ENCODE assay signal across 8 cellular contexts in the genomic region with DNA sequence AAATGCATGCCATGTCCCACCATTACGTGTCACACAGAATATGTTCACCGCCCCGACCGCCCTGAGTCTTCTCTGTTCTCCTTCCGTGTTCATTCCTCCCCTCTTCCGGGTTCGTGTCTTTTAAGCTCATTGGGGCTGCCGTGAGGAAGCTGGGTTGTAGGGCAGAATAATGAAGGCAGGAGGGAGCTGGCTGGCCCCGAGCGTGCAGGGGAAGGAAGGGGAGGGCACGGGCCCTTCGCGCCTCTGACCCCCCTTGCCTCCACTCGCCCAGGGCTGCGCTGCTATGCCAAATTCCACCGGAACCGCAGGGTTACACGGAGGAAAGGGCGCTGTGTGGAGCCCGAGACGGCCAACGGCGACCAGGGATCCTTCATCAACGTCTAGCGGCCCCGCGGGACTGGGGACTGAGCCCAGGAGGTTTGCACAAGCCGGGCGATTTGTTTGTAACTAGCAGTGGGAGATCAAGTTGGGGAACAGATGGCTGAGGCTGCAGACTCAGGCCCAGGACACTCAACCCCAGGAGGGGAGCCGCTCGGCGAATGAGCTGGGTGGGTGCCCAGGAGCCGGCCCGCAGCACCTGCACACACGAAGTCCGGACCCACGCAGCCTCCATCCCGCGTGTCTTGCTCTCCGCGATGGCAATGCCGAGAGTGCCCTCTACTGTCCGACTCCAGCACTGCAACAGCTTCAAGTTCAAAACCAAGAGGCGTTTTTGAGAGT. TPM values are rescaled to one million over a fixed set of nuclear protein-coding genes. Genes with fewer than 3 reads are reported as not detected.
DNase-seq lines count a peak whose midpoint lies in the region; ATAC-seq and TF ChIP-seq lines count a peak whose summit lies in the region.

No MANE protein-coding gene starts in this region.

- intact Hi-C loops in CD8-positive, alpha-beta T cell (cut with DNase I, micrococcal nuclease) = loop anchor here (1.0 to 10.0 kb wide), 12 partner anchors 11 to 682 kb away; partner anchors contain the start of genes FBXO6 (in 2 of the 2), MAD2L2 (in 2 of the 2), AGTRAP (in 1 of the 2) and DISP3 (in 1 of the 2)
- intact Hi-C loops in left colon (cut with DNase I, micrococcal nuclease) = loop anchor here in 1 of 2 donors (5.0 kb wide), 1 partner anchor 62 kb away; no protein-coding TSS in a partner anchor

- peak overlapping the region; percentile 91 for H3K27ac Mint-ChIP-seq in CD8-positive, alpha-beta T cell
- no peak overlapping the region for H3K27ac Mint-ChIP-seq in H9

- CTCF ChIA-PET in CD8-positive, alpha-beta T cell (lab: Charles Lee) = interaction anchor here (0.6 to 5.9 kb wide), 31 partner anchors 10 to 682 kb away, joined by 3 to 69 read pairs (median 6); partner anchors contain the start of genes FBXO2, FBXO6 and MAD2L2

- H3K36me3 Mint-ChIP-seq in CD8-positive, alpha-beta T cell = no peaks in the 10 kb centered on the region
- H3K36me3 Mint-ChIP-seq in H9 (ENCODE audit: insufficient read depth in 1 of 3, low read depth in 3 of 3) = peaks cover 0 to 27% (median 2%) of the 10 kb centered on the region in 3 experiments; a peak in 3 of 7 replicates

- no peaks in the 10 kb centered on the region for H3K79me2 ChIP-seq in H9 (ENCODE audit: insufficient read depth, low read length)

- H3K4me2 ChIP-seq in H9 (ENCODE audit: insufficient read depth, insufficient read length, low read length) = peak overlapping the region; percentile 16

- H4K8ac ChIP-seq in H9 (replicated peaks; ENCODE audit: insufficient read length, low read depth, low read length) = no peak overlapping the region

- no peak overlapping the region for H3K14ac ChIP-seq in H9 (ENCODE audit: insufficient read depth, low read length)

- DNase-seq in CD8-positive, alpha-beta T cell = peak; percentile 73 to 94 (median 85)
- DNase-seq in H9 (peak; percentile 67), NCI-H226 (peak; percentile 7), cerebellar cortex (ENCODE audit: low spot score) (peak; percentile 89), left colon (peak; percentile 72 to 91), cortex of kidney (lab: John Stamatoyannopoulos, UW) (no peak)
- DNase-seq in activated CD4-positive, alpha-beta T cell treated with anti-CD3 and anti-CD28 coated beads for 1 hour = peak; percentile 78
- peak; percentile 82 to 88 for DNase-seq in stimulated activated CD4-positive, alpha-beta T cell treated with anti-CD3 and anti-CD28 coated beads, Interleukin-1b, Interleukin-23, amount 100 ng/mL, for 4 hours (ENCODE audit: low read depth in 2 of 2)

- peak overlapping the region; percentile 66 for H3K4me3 ChIP-seq in CD8-positive, alpha-beta T cell (ENCODE audit: low read depth, low read length)

- H3K23ac ChIP-seq in H9 (ENCODE audit: insufficient read length, low read depth, low read length) = no peak overlapping the region

- no peak overlapping the region for H3T11ph ChIP-seq in H9 (ENCODE audit: low read length)

- H2BK20ac ChIP-seq in H9 (ENCODE audit: low read depth, low read length, poor library complexity, severe bottlenecking) = no peak overlapping the region

- peaks cover 13% of the 10 kb centered on the region for H3K4me1 Mint-ChIP-seq in CD8-positive, alpha-beta T cell (ENCODE audit: low read depth)
- H3K4me1 Mint-ChIP-seq in H9 = peaks cover 3 to 8% of the 10 kb centered on the region in 2 experiments

- no peak overlapping the region for H2BK12ac ChIP-seq in H9 (ENCODE audit: insufficient read length, low read depth, low read length)

- H2AK5ac ChIP-seq in H9 (ENCODE audit: insufficient read length, low read length) = no peak overlapping the region

- TF ChIP-seq CTCF in CD8-positive, alpha-beta T cell (IDR thresholded peaks at IDR 0.05) = peak; percentile 96
- TF ChIP-seq CTCF in H9 (conservative IDR thresholded peaks at IDR 0.05) = peak; percentile 99

- H2AFZ ChIP-seq in H9 (ENCODE audit: low read length) = no peak overlapping the region

- no peaks in the 10 kb centered on the region for H3K79me1 ChIP-seq in H9 (ENCODE audit: insufficient read depth, low read depth, low read length, poor library complexity, severe bottlenecking)

- no peak overlapping the region for H3K9ac ChIP-seq in H9 (ENCODE audit: extremely low read depth, insufficient read length, low read length)

- H3K36me3 ChIP-seq in CD8-positive, alpha-beta T cell (ENCODE audit: insufficient read depth, low read length) = no peaks in the 10 kb centered on the region

- H3K4me1 ChIP-seq in CD8-positive, alpha-beta T cell (ENCODE audit: insufficient read depth, low read length) = peaks cover 15% of the 10 kb centered on the region
- no peaks in the 10 kb centered on the region for H3K4me1 ChIP-seq in H9 (ENCODE audit: insufficient read depth, low read length)

- H3K4me3 Mint-ChIP-seq in CD8-positive, alpha-beta T cell = peak overlapping the region; percentile 88
- peak overlapping the region; percentile 32 to 44; a peak in 2 of 5 replicates for H3K4me3 Mint-ChIP-seq in H9

- H2BK15ac ChIP-seq in H9 (ENCODE audit: low read depth, low read length) = no peak overlapping the region

- POLR2A ChIA-PET in CD8-positive, alpha-beta T cell (lab: Charles Lee) = interaction anchor here (0.6 to 3.0 kb wide), 19 partner anchors 9 to 813 kb away, joined by 3 to 62 read pairs (median 4); partner anchors contain the start of genes AGTRAP, FBXO2, FBXO44 and FBXO6

- peak overlapping the region; percentile 52 for H3K27ac ChIP-seq in CD8-positive, alpha-beta T cell (ENCODE audit: low read depth, low read length)
- no peak overlapping the region for H3K27ac ChIP-seq in H9 (ENCODE audit: insufficient read length, low read depth, low read length)

- H3K23me2 ChIP-seq in H9 (ENCODE audit: insufficient read length, low read depth, low read length, poor library complexity, severe bottlenecking) = no peaks in the 10 kb centered on the region

- no peak overlapping the region for H4K91ac ChIP-seq in H9 (ENCODE audit: insufficient read length, low read depth, low read length)

- no peaks in the 10 kb centered on the region for H4K20me1 ChIP-seq in H9 (ENCODE audit: control insufficient read depth, insufficient read depth, insufficient read length)

- no peak overlapping the region for H3K56ac ChIP-seq in H9 (ENCODE audit: insufficient read length, low read depth, low read length)

- ATAC-seq in CD8-positive, alpha-beta T cell = peak; percentile 87
- ATAC-seq in left colon = peak; percentile 87

- H2BK120ac ChIP-seq in H9 (ENCODE audit: low read depth, low read length, poor library complexity, severe bottlenecking) = no peak overlapping the region

- H3K9me3 ChIP-seq in CD8-positive, alpha-beta T cell (ENCODE audit: low read length) = no peaks in the 10 kb centered on the region
- no peaks in the 10 kb centered on the region for H3K9me3 ChIP-seq in H9 (ENCODE audit: control insufficient read depth, low read depth, low read length)

- no peaks in the 10 kb centered on the region for H3K9me3 Mint-ChIP-seq in CD8-positive, alpha-beta T cell
- H3K9me3 Mint-ChIP-seq in H9 = no peaks in the 10 kb centered on the region; a peak in 1 of 5 replicates

- no peak overlapping the region for H3K4ac ChIP-seq in H9 (ENCODE audit: low read depth, low read length)

- H3K27me3 ChIP-seq in CD8-positive, alpha-beta T cell (ENCODE audit: insufficient read depth, low read length) = no peaks in the 10 kb centered on the region
- H3K27me3 ChIP-seq in H9 (ENCODE audit: insufficient read depth, low read length) = no peaks in the 10 kb centered on the region

- WGBS in H9 (ENCODE audit: extremely low coverage, insufficient read length, low lambda C conversion rate) = no CpG with 5 or more reads among the region's 44 CpGs

- H2BK5ac ChIP-seq in H9 (ENCODE audit: insufficient read length, low read length) = no peak overlapping the region

- H3K18ac ChIP-seq in H9 (ENCODE audit: insufficient read length, low read depth, low read length) = no peak overlapping the region

- H4K5ac ChIP-seq in H9 (ENCODE audit: insufficient read length, low read depth, low read length) = no peak overlapping the region

- no peaks in the 10 kb centered on the region for H3K27me3 Mint-ChIP-seq in CD8-positive, alpha-beta T cell (ENCODE audit: low read depth)
- H3K27me3 Mint-ChIP-seq in H9 (ENCODE audit: low read depth) = no peaks in the 10 kb centered on the region; the same call in 1 of the 2 replicates

RNA-seq across cellular contexts. Expression of gene AGTRAP, which starts 16.5 kb away (rescaled TPM):
- total RNA-seq in CD8-positive, alpha-beta T cell = 10 to 100 TPM; 10.4 to 10.9 TPM
- total RNA-seq in H9 (2021) (58.8 and 60.9 TPM in 2 replicates), left colon (10 to 100 TPM; 12.3 to 16.7 TPM)

RNA-seq across cellular contexts. Expression of gene DRAXIN, which starts 28.0 kb away (rescaled TPM):
- total RNA-seq in CD8-positive, alpha-beta T cell = under 1 TPM; 0.08 to 0.11 TPM
- 20.1 and 20.5 TPM in 2 replicates for total RNA-seq in H9 (2021)
- under 1 TPM; 0.06 to 0.11 TPM for total RNA-seq in left colon

RNA-seq across cellular contexts. Expression of gene MAD2L2, which starts 38.5 kb away (rescaled TPM):
- total RNA-seq in CD8-positive, alpha-beta T cell = 10 to 100 TPM; 28.7 to 29.4 TPM
- total RNA-seq in H9 (2021) (283 and 289 TPM in 2 replicates), left colon (1 to 10 TPM; 7.0 to 7.4 TPM)

RNA-seq across cellular contexts. Expression of gene C1orf167, which starts 42.5 kb away (rescaled TPM):
- total RNA-seq in CD8-positive, alpha-beta T cell = not detected
- total RNA-seq in H9 (2021) (0.39 TPM in 1 of 2 replicates, not detected in the other), left colon (not detected)

RNA-seq across cellular contexts. Expression of gene FBXO6, which starts 55.5 kb away (rescaled TPM):
- 1 to 10 TPM; 2.9 to 3.3 TPM for total RNA-seq in CD8-positive, alpha-beta T cell
- total RNA-seq in H9 (2021) (0.94 and 1.1 TPM in 2 replicates), left colon (1 to 10 TPM; 6.8 to 8.1 TPM)

Comparison
In these comparisons a context has a peak if more than half of its experiments do, and no peak if none do; other contexts are left out.
1. RNA of gene DRAXIN, which starts 28.0 kb away (total RNA-seq): 20.1 to 20.5 TPM in H9; 0.06 to 0.11 TPM in left colon and 0.08 to 0.11 TPM in CD8-positive, alpha-beta T cell; every median in the first group is over 10 times any median in the second.